21 cellular contexts compared by ENCODE assay signal in the genomic region with DNA sequence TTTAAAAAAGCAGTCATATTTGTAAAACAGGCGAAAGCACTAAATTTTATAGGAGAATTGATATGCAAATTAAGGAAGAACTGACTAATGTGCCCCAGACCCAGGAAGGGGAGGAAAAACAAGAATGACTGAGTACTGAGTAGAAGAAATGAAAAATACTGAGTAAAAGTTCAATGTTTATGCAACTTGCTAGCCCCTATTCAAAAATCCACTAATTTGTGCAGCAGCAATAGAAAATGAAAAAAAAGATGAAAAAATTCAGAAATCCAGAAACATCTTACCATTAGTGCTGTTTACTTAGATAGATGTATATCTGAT. TPM values are rescaled to one million over a fixed set of nuclear protein-coding genes. Genes with fewer than 3 reads are reported as not detected.
DNase-seq lines count a peak whose midpoint lies in the region; ATAC-seq, FAIRE-seq and TF ChIP-seq lines count a peak whose summit lies in the region.
"Had no signal": no experiment of that assay in that cellular context is flagged by ENCODE, and none has a peak within 500 bp of the region (broad histone marks: within the 10 kb centered on the region; RNA-seq: fewer than 3 reads in every experiment).

No MANE protein-coding gene starts in this region.

- H3K27ac Mint-ChIP-seq in CD4-positive, alpha-beta memory T cell = peak overlapping the region; percentile 6 to 81 (median 43)
- 0 out of 2 replicates have a peak overlapping the region, but pooled peaks have one; percentile 65 for H3K27ac Mint-ChIP-seq in WTC11

- H3K27me3 ChIP-seq in CD4-positive, alpha-beta memory T cell (ENCODE audit: insufficient read depth, low read length) = no peaks in the 10 kb centered on the region
- no peaks in the 10 kb centered on the region for H3K27me3 ChIP-seq in GM06990 (replicated peaks; ENCODE audit: control insufficient read depth, insufficient read depth, low read length)
- H3K27me3 ChIP-seq in endothelial cell of umbilical vein (ENCODE audit: control insufficient read depth in 2 of 2, insufficient read depth in 2 of 2, low read length in 2 of 2) = no peaks in the 10 kb centered on the region
- no peaks in the 10 kb centered on the region for H3K27me3 ChIP-seq in hepatocyte
- H3K27me3 ChIP-seq: heart right ventricle, stomach, upper lobe of left lung had no signal

- H3K4me2 ChIP-seq in endothelial cell of umbilical vein (ENCODE audit: insufficient read depth, low read length) (peak overlapping the region; percentile 45), hepatocyte (no peak overlapping the region)

- ATAC-seq in WTC11 (no peak), GM19328 (IDR thresholded peaks at IDR 0.05; ENCODE audit: unreplicated experiment) (no peak)
- ATAC-seq: right cardiac atrium had no signal

- CTCF ChIA-PET in CD4-positive, alpha-beta memory T cell (lab: Charles Lee; ENCODE audit: partially characterized antibody) = interaction anchor here (0.9 kb wide), 1 partner anchor 13 kb away, joined by 4 read pairs; no protein-coding TSS in a partner anchor
- CTCF ChIA-PET in WTC11 (lab: Charles Lee) = interaction anchor here (1.1 kb wide), 1 partner anchor 12 kb away, joined by 6 read pairs; no protein-coding TSS in a partner anchor
- CTCF ChIA-PET in endothelial cell of umbilical vein (lab: Charles Lee) = interaction anchor here (1.4 kb wide), 1 partner anchor 20 kb away, joined by 3 read pairs; no protein-coding TSS in a partner anchor

- no peaks in the 10 kb centered on the region for H3K36me3 ChIP-seq in CD4-positive, alpha-beta memory T cell (ENCODE audit: insufficient read depth, low read length)
- no peaks in the 10 kb centered on the region; the same call in none of the 2 replicates for H3K36me3 ChIP-seq in GM06990 (ENCODE audit: control insufficient read depth, insufficient read depth, low read length)
- peaks cover 0 to 4% of the 10 kb centered on the region in 2 experiments for H3K36me3 ChIP-seq in endothelial cell of umbilical vein (ENCODE audit: control insufficient read depth in 2 of 2, extremely low read depth in 1 of 2, insufficient read depth in 2 of 2, low read length in 2 of 2)
- no peaks in the 10 kb centered on the region for H3K36me3 ChIP-seq in hepatocyte (replicated peaks; ENCODE audit: insufficient read depth, low read depth)
- H3K36me3 ChIP-seq: upper lobe of left lung had no signal

- no peaks in the 10 kb centered on the region for H3K9me3 Mint-ChIP-seq in CD4-positive, alpha-beta memory T cell
- H3K9me3 Mint-ChIP-seq in WTC11 = peaks cover 3% of the 10 kb centered on the region; the same call in 1 of the 2 replicates

- no peaks in the 10 kb centered on the region for H4K20me1 ChIP-seq in endothelial cell of umbilical vein (replicated peaks; ENCODE audit: control insufficient read depth, extremely low read depth, insufficient read depth, low read length)
- H4K20me1 ChIP-seq in hepatocyte (ENCODE audit: insufficient read depth, poor library complexity, severe bottlenecking) = peaks cover 7% of the 10 kb centered on the region

- 100% methylated on average over 1 of the region's 1 CpG for WGBS in hepatocyte (ENCODE audit: low lambda C conversion rate, missing lambda C conversion rate)

- peaks cover 66% of the 10 kb centered on the region for H3K4me1 ChIP-seq in CD4-positive, alpha-beta memory T cell (ENCODE audit: insufficient read depth, low read length)
- peaks cover 15% of the 10 kb centered on the region for H3K4me1 ChIP-seq in endothelial cell of umbilical vein (ENCODE audit: control insufficient read depth, extremely low read depth, insufficient read depth, low read length)
- H3K4me1 ChIP-seq in hepatocyte (ENCODE audit: insufficient read depth) = peaks cover 10% of the 10 kb centered on the region

- no TSS peak for BruUV-seq in endothelial cell of umbilical vein (replicated peaks; lab: Mats Ljungman, UMichigan)

- H3K9me3 ChIP-seq in CD4-positive, alpha-beta memory T cell (ENCODE audit: control insufficient read depth in 1 of 2, low read length in 2 of 2) = no peaks in the 10 kb centered on the region
- H3K9me3 ChIP-seq in endothelial cell of umbilical vein (replicated peaks; ENCODE audit: control insufficient read depth, insufficient read depth, low read length) (no peaks in the 10 kb centered on the region), hepatocyte (ENCODE audit: low read depth) (no peaks in the 10 kb centered on the region)
- H3K9me3 ChIP-seq: heart right ventricle, stomach, upper lobe of left lung had no signal

- dilution Hi-C loops in endothelial cell of umbilical vein (cut with MboI; ENCODE audit: extremely low pct_ligation_motif_present, low sequenced_read_pairs) = no loop called here

- no peak for TF ChIP-seq POLR2A in endothelial cell of umbilical vein (IDR thresholded peaks at IDR 0.05; ENCODE audit: low read depth, low read length)

- no peaks in the 10 kb centered on the region for H3K9me1 ChIP-seq in endothelial cell of umbilical vein (replicated peaks; ENCODE audit: control insufficient read depth, extremely low read depth, insufficient read depth, low read length)

- peak overlapping the region; percentile 18 for H3K27ac ChIP-seq in CD4-positive, alpha-beta memory T cell (ENCODE audit: low read depth, low read length)
- no peak overlapping the region for H3K27ac ChIP-seq in endothelial cell of umbilical vein (ENCODE audit: insufficient read depth, low read depth, low read length)
- no peak overlapping the region for H3K27ac ChIP-seq in hepatocyte
- H3K27ac ChIP-seq: stomach, upper lobe of left lung had no signal

- DNase-seq in CD4-positive, alpha-beta memory T cell = no peak
- DNase-seq in GM06990 (ENCODE audit: extremely low read depth, insufficient read length) (no peak), WTC11 (ENCODE audit: low spot score) (no peak), endothelial cell of umbilical vein (ENCODE audit: low read depth, low spot score) (no peak), HuH-7.5 (ENCODE audit: low spot score) (no peak), NCI-H446 treated with DMSO at 0.1 percent for 48 hours (lab: John Stamatoyannopoulos, UW) (no peak), hepatocyte (ENCODE audit: low spot score) (no peak)
- DNase-seq: activated CD8-positive, alpha-beta memory T cell treated with anti-CD3 and anti-CD28 coated beads, Interleukin-2, amount 50 U/mL, for 48 hours; amygdala; central memory CD4-positive, alpha-beta T cell; effector CD4-positive, alpha-beta T cell; heart right ventricle; islet precursor cell; NCI-H1436 treated with DMSO at 0.1 percent for 48 hours; right cardiac atrium; stomach; upper lobe of left lung had no signal

- no peak overlapping the region for H3K9ac ChIP-seq in endothelial cell of umbilical vein (replicated peaks; ENCODE audit: extremely low read depth, insufficient read depth, low read length)

- TF ChIP-seq CTCF in GM06990 (IDR thresholded peaks at IDR 0.05; ENCODE audit: insufficient read depth, low read length, poor library complexity, severe bottlenecking) (no peak), WTC11 (IDR thresholded peaks at IDR 0.05) (no peak), endothelial cell of umbilical vein (IDR thresholded peaks at IDR 0.05; ENCODE audit: extremely low read depth in 1 of 2, insufficient read depth in 1 of 2, low read depth in 1 of 2, low read length in 2 of 2) (no peak), hepatocyte (IDR thresholded peaks at IDR 0.05; ENCODE audit: poor library complexity) (no peak)

- POLR2A ChIA-PET in CD4-positive, alpha-beta memory T cell (lab: Charles Lee; ENCODE audit: partially characterized antibody) = interaction anchor here (1.5 to 3.7 kb wide), 2 partner anchors 12 to 13 kb away, joined by 12 to 28 read pairs; no protein-coding TSS in a partner anchor
- POLR2A ChIA-PET in WTC11 (lab: Charles Lee) (interaction anchor here (2.5 kb wide), 1 partner anchor 12 kb away, joined by 6 read pairs; no protein-coding TSS in a partner anchor), endothelial cell of umbilical vein (lab: Charles Lee) (no interaction called here)

- H3K4me1 Mint-ChIP-seq in CD4-positive, alpha-beta memory T cell = peaks cover 44 to 75% (median 58%) of the 10 kb centered on the region in 4 donors
- peaks cover 28% of the 10 kb centered on the region for H3K4me1 Mint-ChIP-seq in WTC11

- intact Hi-C loops in CD4-positive, alpha-beta memory T cell (cut with micrococcal nuclease) = no loop called here
- intact Hi-C loops in endothelial cell of umbilical vein (cut with micrococcal nuclease) = no loop called here

- H3K9me2 ChIP-seq in hepatocyte (replicated peaks; ENCODE audit: insufficient read depth) = no peaks in the 10 kb centered on the region

- H3K4me3 Mint-ChIP-seq in CD4-positive, alpha-beta memory T cell = peak overlapping the region in 4 of 8 donors; percentile 35 to 55 (median 44)
- H3K4me3 Mint-ChIP-seq in WTC11 = no peak overlapping the region

- FAIRE-seq in endothelial cell of umbilical vein (lab: Jason Lieb, UNC) = no peak
- FAIRE-seq: D721Med, G401.6, H1 had no signal

- peaks cover 4 to 36% of the 10 kb centered on the region in 2 donors for H3K36me3 Mint-ChIP-seq in CD4-positive, alpha-beta memory T cell
- peaks cover 30% of the 10 kb centered on the region for H3K36me3 Mint-ChIP-seq in WTC11

- H2AFZ ChIP-seq in endothelial cell of umbilical vein (ENCODE audit: low read depth, low read length) (no peak overlapping the region), hepatocyte (no peak overlapping the region)

- H3K4me3 ChIP-seq in CD4-positive, alpha-beta memory T cell (ENCODE audit: low read length in 2 of 2) = no peak overlapping the region
- H3K4me3 ChIP-seq in GM06990 (replicated peaks; ENCODE audit: low read depth, low read length) (peak overlapping the region; percentile 12; the same call in 1 of the 2 replicates), endothelial cell of umbilical vein (replicated peaks in 1 of 3; ENCODE audit: insufficient read depth in 1 of 3, low read depth in 1 of 3, low read length in 3 of 3) (no peak overlapping the region), hepatocyte (no peak overlapping the region)
- H3K4me3 ChIP-seq: heart right ventricle, stomach, upper lobe of left lung had no signal

- H3K79me2 ChIP-seq in endothelial cell of umbilical vein (ENCODE audit: control insufficient read depth, insufficient read depth, low read length) = peaks cover 92% of the 10 kb centered on the region
- peaks cover 99% of the 10 kb centered on the region for H3K79me2 ChIP-seq in hepatocyte

- H3K27me3 Mint-ChIP-seq in CD4-positive, alpha-beta memory T cell = no peaks in the 10 kb centered on the region
- H3K27me3 Mint-ChIP-seq in WTC11 (ENCODE audit: low read depth) = no peaks in the 10 kb centered on the region

RNA-seq across cellular contexts. Expression of gene CHD8, which starts 6.1 kb away (rescaled TPM):
- total RNA-seq in CD4-positive, alpha-beta memory T cell = 100 to 1,000 TPM; 131 to 132 TPM
- polyA plus RNA-seq in CD4-positive, alpha-beta memory T cell = 10 to 100 TPM in 1 of 2 donors, 1 to 10 TPM in 1; 10.0 to 38.4 TPM
- total RNA-seq in WTC11 (2021) = 119 to 133 TPM (median 119 TPM) in 3 replicates
- 86.7 and 94.3 TPM in 2 replicates for total RNA-seq in endothelial cell of umbilical vein
- 52.3 and 55.2 TPM in 2 replicates for polyA plus RNA-seq in endothelial cell of umbilical vein
- 29.1 and 31.7 TPM in 2 replicates for polyA plus RNA-seq in endothelial cell of umbilical vein (2011; cell fraction: cytosol; rRNA removed)
- polyA plus RNA-seq in endothelial cell of umbilical vein (2011; cell fraction: nucleus; rRNA removed) = 113 and 139 TPM in 2 replicates
- polyA plus RNA-seq in endothelial cell of umbilical vein (2012) = 60.7 and 61.2 TPM in 2 replicates
- polyA minus RNA-seq in endothelial cell of umbilical vein = 80.4 and 114 TPM in 2 replicates
- polyA minus RNA-seq in endothelial cell of umbilical vein (2011; cell fraction: cytosol; rRNA and poly(A)+ RNA removed) = 45.3 TPM
- 88.2 and 109 TPM in 2 replicates for polyA minus RNA-seq in endothelial cell of umbilical vein (2011; cell fraction: nucleus; rRNA and poly(A)+ RNA removed)
- 41.8 and 50.9 TPM in 2 replicates for total RNA-seq in hepatocyte
- 22.1 and 24.1 TPM in 2 replicates for polyA plus RNA-seq in hepatocyte

RNA-seq across cellular contexts. Expression of gene RAB2B, which starts 26.9 kb away (rescaled TPM):
- total RNA-seq in CD4-positive, alpha-beta memory T cell = 10 to 100 TPM; 29.3 to 30.4 TPM
- polyA plus RNA-seq in CD4-positive, alpha-beta memory T cell = 10 to 100 TPM in 1 of 2 donors, 1 to 10 TPM in 1; 8.3 to 14.9 TPM
- 29.6 to 33.3 TPM (median 31.7 TPM) in 3 replicates for total RNA-seq in WTC11 (2021)
- total RNA-seq in endothelial cell of umbilical vein = 29.1 and 30.6 TPM in 2 replicates
- 26.8 and 27.9 TPM in 2 replicates for polyA plus RNA-seq in endothelial cell of umbilical vein
- polyA plus RNA-seq in endothelial cell of umbilical vein (2011; cell fraction: cytosol; rRNA removed) = 23.6 and 24.1 TPM in 2 replicates
- polyA plus RNA-seq in endothelial cell of umbilical vein (2011; cell fraction: nucleus; rRNA removed) = 43.2 and 47.7 TPM in 2 replicates
- 24.9 and 28.6 TPM in 2 replicates for polyA plus RNA-seq in endothelial cell of umbilical vein (2012)
- 40.8 and 47.7 TPM in 2 replicates for polyA minus RNA-seq in endothelial cell of umbilical vein
- 6.3 TPM for polyA minus RNA-seq in endothelial cell of umbilical vein (2011; cell fraction: cytosol; rRNA and poly(A)+ RNA removed)
- polyA minus RNA-seq in endothelial cell of umbilical vein (2011; cell fraction: nucleus; rRNA and poly(A)+ RNA removed) = 26.0 and 33.6 TPM in 2 replicates
- total RNA-seq in hepatocyte = 20.7 and 23.4 TPM in 2 replicates
- 12.8 and 14.7 TPM in 2 replicates for polyA plus RNA-seq in hepatocyte

RNA-seq across cellular contexts. Expression of gene TOX4, which starts 27.1 kb away (rescaled TPM):
- total RNA-seq in CD4-positive, alpha-beta memory T cell = 10 to 100 TPM; 83.6 to 86.0 TPM
- 10 to 100 TPM; 81.8 to 86.2 TPM for polyA plus RNA-seq in CD4-positive, alpha-beta memory T cell
- total RNA-seq in WTC11 (2021) (49.1 to 53.0 TPM (median 52.4 TPM) in 3 replicates), endothelial cell of umbilical vein (63.2 and 67.4 TPM in 2 replicates), hepatocyte (51.9 and 55.5 TPM in 2 replicates)
- polyA plus RNA-seq in endothelial cell of umbilical vein (78.2 and 78.4 TPM in 2 replicates), hepatocyte (42.5 and 50.8 TPM in 2 replicates)
- polyA plus RNA-seq in endothelial cell of umbilical vein (2011; cell fraction: cytosol; rRNA removed) = 59.7 and 65.2 TPM in 2 replicates
- polyA plus RNA-seq in endothelial cell of umbilical vein (2011; cell fraction: nucleus; rRNA removed) = 61.6 and 71.0 TPM in 2 replicates
- 56.5 and 91.9 TPM in 2 replicates for polyA plus RNA-seq in endothelial cell of umbilical vein (2012)
- polyA minus RNA-seq in endothelial cell of umbilical vein = 153 and 171 TPM in 2 replicates
- 22.8 TPM for polyA minus RNA-seq in endothelial cell of umbilical vein (2011; cell fraction: cytosol; rRNA and poly(A)+ RNA removed)
- 33.2 and 40.7 TPM in 2 replicates for polyA minus RNA-seq in endothelial cell of umbilical vein (2011; cell fraction: nucleus; rRNA and poly(A)+ RNA removed)
